ENCODE assay signal across 15 cellular contexts in genomic region chr19:48760514-48761221, GRCh38. TPM values are rescaled to one million over a fixed set of nuclear protein-coding genes. Genes with fewer than 3 reads are reported as not detected.
DNase-seq lines count a peak whose midpoint lies in the region; ATAC-seq and TF ChIP-seq lines count a peak whose summit lies in the region.
"Had no signal": no experiment of that assay in that cellular context is flagged by ENCODE, and none has a peak within 500 bp of the region (broad histone marks: within the 10 kb centered on the region; RNA-seq: fewer than 3 reads in every experiment).

No MANE protein-coding gene starts in this region.

- 57 to 69% (median 62%) methylated on average over 16 of the region's 16 CpGs for WGBS in heart left ventricle, 4 donors
- WGBS in thyroid gland, 2 donors, result 65 to 86% methylated on average over 16 of the region's 16 CpGs

- H3K9me3 Mint-ChIP-seq in WTC11 (no peaks in the 10 kb centered on the region), glutamatergic neuron (ENCODE audit: unreplicated experiment) (no peaks in the 10 kb centered on the region)

- TF ChIP-seq CTCF in heart left ventricle (IDR thresholded peaks at IDR 0.05), result no peak
- TF ChIP-seq CTCF in right atrium auricular region (IDR thresholded peaks at IDR 0.05), result no peak
- TF ChIP-seq CTCF in thyroid gland (IDR thresholded peaks at IDR 0.05), result no peak
- TF ChIP-seq CTCF in WTC11 (IDR thresholded peaks at IDR 0.05), result no peak
- no peak for TF ChIP-seq CTCF in glutamatergic neuron (IDR thresholded peaks at IDR 0.05; ENCODE audit: partially characterized antibody, unreplicated experiment)

- no peak overlapping the region for H3K4me3 ChIP-seq in heart left ventricle
- no peak overlapping the region for H3K4me3 ChIP-seq in right atrium auricular region
- H3K4me3 ChIP-seq in thyroid gland (replicated peaks in 1 of 3), result no peak overlapping the region
- H3K4me3 ChIP-seq: adrenal gland, coronary artery, mucosa of descending colon, pancreas had no signal

- peaks cover 0 to 3% (median 0%) of the 10 kb centered on the region in 9 donors for H3K27me3 ChIP-seq in heart left ventricle
- H3K27me3 ChIP-seq in right atrium auricular region, result no peaks in the 10 kb centered on the region
- no peaks in the 10 kb centered on the region for H3K27me3 ChIP-seq in thyroid gland
- H3K27me3 ChIP-seq: adrenal gland, pancreas had no signal

- no peaks in the 10 kb centered on the region for H3K36me3 Mint-ChIP-seq in WTC11
- no peaks in the 10 kb centered on the region for H3K36me3 Mint-ChIP-seq in glutamatergic neuron (ENCODE audit: unreplicated experiment)

- POLR2A ChIA-PET in WTC11 (lab: Charles Lee), result interaction anchor here (0.6 kb wide), 1 partner anchor 47 kb away, joined by 3 read pairs; no protein-coding TSS in a partner anchor

- H3K4me1 Mint-ChIP-seq in WTC11 (peaks cover 6% of the 10 kb centered on the region), glutamatergic neuron (ENCODE audit: low read depth, unreplicated experiment) (no peaks in the 10 kb centered on the region)

- CTCF ChIA-PET in WTC11 (lab: Charles Lee), result interaction anchor here (0.9 kb wide), 2 partner anchors 52 to 82 kb away, joined by 3 read pairs; no protein-coding TSS in a partner anchor

- DNase-seq in heart left ventricle (peak in 3 of 5 donors; percentile 29 to 55 (median 50)), cardiac septum (ENCODE audit: low spot score) (no peak), right atrium auricular region (ENCODE audit: low spot score) (no peak), thyroid gland (no peak), WTC11 (ENCODE audit: low spot score) (no peak), glutamatergic neuron (no peak)
- DNase-seq: mucosa of descending colon, NCI-H1048, pancreas, RPMI8226, T1000 had no signal

- H3K27ac Mint-ChIP-seq in WTC11 (no peak overlapping the region), glutamatergic neuron (ENCODE audit: unreplicated experiment) (no peak overlapping the region)

- H3K36me3 ChIP-seq in heart left ventricle (no peaks in the 10 kb centered on the region), right atrium auricular region (no peaks in the 10 kb centered on the region), thyroid gland (no peaks in the 10 kb centered on the region)
- H3K36me3 ChIP-seq: adrenal gland, pancreas had no signal

- intact Hi-C loops in heart left ventricle (cut with DNase I) (no loop called here), cardiac septum (cut with DNase I) (no loop called here), thyroid gland (cut with DNase I) (no loop called here)

- peaks cover 0 to 15% (median 0%) of the 10 kb centered on the region in 12 donors for H3K4me1 ChIP-seq in heart left ventricle
- no peaks in the 10 kb centered on the region for H3K4me1 ChIP-seq in right atrium auricular region
- no peaks in the 10 kb centered on the region for H3K4me1 ChIP-seq in thyroid gland
- H3K4me1 ChIP-seq: adrenal gland, pancreas had no signal

- H3K9me3 ChIP-seq in heart left ventricle, result no peaks in the 10 kb centered on the region
- no peaks in the 10 kb centered on the region for H3K9me3 ChIP-seq in right atrium auricular region
- H3K9me3 ChIP-seq in thyroid gland, result no peaks in the 10 kb centered on the region
- H3K9me3 ChIP-seq: adrenal gland, mucosa of descending colon, pancreas had no signal

- H3K27me3 Mint-ChIP-seq in WTC11 (ENCODE audit: low read depth) (peaks cover 37% of the 10 kb centered on the region), glutamatergic neuron (ENCODE audit: unreplicated experiment) (peaks cover 7% of the 10 kb centered on the region)

- TF ChIP-seq POLR2A in heart left ventricle (IDR thresholded peaks at IDR 0.05) (no peak), Raji (IDR thresholded peaks at IDR 0.05; ENCODE audit: insufficient read depth, low read depth, low read length) (0 out of 2 replicates have a peak, but pooled peaks have one; percentile 14), thyroid gland (IDR thresholded peaks at IDR 0.05) (no peak)

- H3K4me3 Mint-ChIP-seq in WTC11 (no peak overlapping the region), glutamatergic neuron (ENCODE audit: unreplicated experiment) (no peak overlapping the region)

- H3K27ac ChIP-seq in heart left ventricle (peak overlapping the region; percentile 23 to 91 (median 68)), right atrium auricular region (peak overlapping the region; percentile 46 to 58), thyroid gland (peak overlapping the region in 2 of 3 donors; percentile 46 to 53)
- H3K27ac ChIP-seq: coronary artery, pancreas had no signal

- peak; percentile 28 to 90 (median 44) for ATAC-seq in heart left ventricle
- no peak for ATAC-seq in WTC11
- ATAC-seq in HG03039 (IDR thresholded peaks at IDR 0.05; ENCODE audit: unreplicated experiment), result no peak
- ATAC-seq: mucosa of descending colon, pancreas had no signal

TF ChIP-seq in WTC11, 78 proteins besides CTCF, POLR2A, EP300 and RAD21 (continues in another document):
- no peak for TF ChIP-seq SOX15 (CRISPR knock-in tag; IDR thresholded peaks at IDR 0.05)
- TF ChIP-seq JAZF1 (CRISPR knock-in tag; IDR thresholded peaks at IDR 0.05), result no peak
- no peak for TF ChIP-seq PREB (CRISPR knock-in tag; IDR thresholded peaks at IDR 0.05; ENCODE audit: borderline replicate concordance)
- no peak for TF ChIP-seq PRDM15 (CRISPR knock-in tag; IDR thresholded peaks at IDR 0.05)
- no peak for TF ChIP-seq FOXJ3 (CRISPR knock-in tag; IDR thresholded peaks at IDR 0.05; ENCODE audit: borderline replicate concordance)

RNA-seq across cellular contexts. Expression of gene FGF21, which starts 5.3 kb away (rescaled TPM):
- total RNA-seq in heart left ventricle (not detected), cardiac septum (not detected), right atrium auricular region (not detected), thyroid gland (not detected), WTC11 (2021) (0.21 to 0.44 TPM (median 0.26 TPM) in 3 replicates), glutamatergic neuron (ENCODE audit: unreplicated experiment) (not detected)
- not detected for polyA plus RNA-seq in heart left ventricle
- total RNA-seq: adrenal gland, mucosa of descending colon had no signal
- polyA plus RNA-seq: adrenal gland, pancreas had no signal

RNA-seq across cellular contexts. Expression of gene FUT1, which starts 8.2 kb away (rescaled TPM):
- 1 to 10 TPM; 1.8 to 6.2 (median 2.7) TPM for total RNA-seq in heart left ventricle
- 1 to 10 TPM; 2.3 to 3.0 TPM for polyA plus RNA-seq in heart left ventricle
- total RNA-seq in cardiac septum, result 1.6 TPM
- total RNA-seq in right atrium auricular region, result 1 to 10 TPM; 3.1 to 3.3 TPM
- 1 to 10 TPM; 1.7 to 3.0 (median 2.0) TPM for total RNA-seq in thyroid gland
- 9.9 to 11.5 TPM (median 10.1 TPM) in 3 replicates for total RNA-seq in WTC11 (2021)
- total RNA-seq in glutamatergic neuron (ENCODE audit: unreplicated experiment), result 4.4 TPM

RNA-seq across cellular contexts. Expression of gene IZUMO1, which starts 14.0 kb away (rescaled TPM):
- total RNA-seq in heart left ventricle, result under 1 TPM; 0.13 to 0.56 (median 0.42) TPM
- under 1 TPM; 0.53 to 0.93 TPM for polyA plus RNA-seq in heart left ventricle
- 0.83 TPM for total RNA-seq in cardiac septum
- total RNA-seq in right atrium auricular region, result not detected
- 1 to 10 TPM in 2 of 4 donors, not detected in 2; 1.1 TPM for total RNA-seq in thyroid gland
- total RNA-seq in WTC11 (2021), result 1.3 to 2.2 TPM (median 1.3 TPM) in 3 replicates
- not detected for total RNA-seq in glutamatergic neuron (ENCODE audit: unreplicated experiment)
- total RNA-seq: mucosa of descending colon had no signal

RNA-seq across cellular contexts. Expression of gene RASIP1, which starts 20.3 kb away (rescaled TPM):
- total RNA-seq in heart left ventricle, result 10 to 100 TPM; 10.0 to 28.1 (median 15.3) TPM
- 10 to 100 TPM; 14.6 to 15.7 TPM for polyA plus RNA-seq in heart left ventricle
- total RNA-seq in cardiac septum, result 13.6 TPM
- total RNA-seq in right atrium auricular region, result 10 to 100 TPM; 13.6 to 22.9 TPM
- 10 to 100 TPM in 2 of 4 donors, 1 to 10 TPM in 2; 9.7 to 25.8 (median 14.0) TPM for total RNA-seq in thyroid gland
- 4.4 to 5.4 TPM (median 5.2 TPM) in 3 replicates for total RNA-seq in WTC11 (2021)
- 6.2 TPM for total RNA-seq in glutamatergic neuron (ENCODE audit: unreplicated experiment)

RNA-seq across cellular contexts. Expression of gene MAMSTR, which starts 41.1 kb away (rescaled TPM):
- total RNA-seq in heart left ventricle (1 to 10 TPM in 7 of 9 donors, under 1 TPM in 2; 0.65 to 5.5 (median 1.7) TPM), cardiac septum (3.2 TPM), right atrium auricular region (1 to 10 TPM in 1 of 2 donors, under 1 TPM in 1; 0.70 to 2.4 TPM), thyroid gland (under 1 TPM in 3 of 4 donors, not detected in 1; 0.29 to 0.67 (median 0.54) TPM), WTC11 (2021) (1.4 to 2.2 TPM (median 1.6 TPM) in 3 replicates), glutamatergic neuron (ENCODE audit: unreplicated experiment) (2.7 TPM)
- 1 to 10 TPM; 2.0 to 3.7 TPM for polyA plus RNA-seq in heart left ventricle

Comparison
In these comparisons a context has a peak if more than half of its experiments do, and no peak if none do; other contexts are left out.
1. DNase-seq: peak in heart left ventricle (3 of 5); none in cardiac septum (single experiment), right atrium auricular region (single experiment), thyroid gland (0 of 2), WTC11 (single experiment) and glutamatergic neuron (single experiment).
2. ATAC-seq: peak in heart left ventricle (4 of 4); none in WTC11 (single experiment) and HG03039 (single experiment).
3. Peak in every context shown above with its lines, with median percentiles within 50 percentile points of each other: H3K27ac ChIP-seq.